ENCODE assay signal across 8 cellular contexts in the genomic region with DNA sequence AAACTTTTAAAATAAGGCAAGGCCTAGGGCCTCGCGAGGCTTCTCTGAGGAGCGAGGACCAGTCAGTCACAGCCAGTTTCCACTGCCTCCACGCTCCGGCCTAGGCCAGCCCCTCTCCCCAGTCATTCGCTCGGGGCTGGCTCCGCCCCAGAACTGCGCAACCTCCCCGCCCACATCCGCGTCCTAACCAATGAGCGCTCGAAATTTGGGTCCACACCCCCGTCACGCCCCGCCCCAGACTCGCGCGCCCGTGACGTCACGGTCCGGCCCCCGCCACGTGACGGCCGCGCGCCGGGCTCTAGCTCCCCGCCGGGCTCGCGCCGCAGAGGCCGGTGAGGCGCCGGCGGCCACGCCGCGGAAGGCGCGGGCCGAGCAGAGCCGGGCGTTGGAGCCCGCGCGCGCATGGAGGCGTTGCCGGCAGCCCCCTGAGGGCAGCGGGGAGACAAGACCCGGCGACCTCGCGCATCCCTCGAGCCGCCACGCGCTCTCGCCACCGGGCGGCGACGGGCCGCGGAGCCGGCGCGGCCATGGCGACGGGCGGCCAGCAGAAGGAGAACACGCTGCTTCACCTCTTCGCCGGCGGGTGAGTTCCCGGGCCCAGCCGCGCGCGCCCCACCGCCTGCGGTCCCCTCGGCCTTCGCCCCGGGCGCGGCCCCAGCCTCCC. TPM values are rescaled to one million over a fixed set of nuclear protein-coding genes. Genes with fewer than 3 reads are reported as not detected.
DNase-seq lines count a peak whose midpoint lies in the region; TF ChIP-seq lines count a peak whose summit lies in the region.

TSS of gene SLC25A33 (plus strand) at position 301 of the 664 bp plus-strand sequence. CDS start at position 528, 227 bp downstream.

- TF ChIP-seq POLR2A in Raji (IDR thresholded peaks at IDR 0.05; ENCODE audit: insufficient read depth, low read depth, low read length): peak; percentile 91

- peaks cover 45% of the 10 kb centered on the region for H3K79me2 ChIP-seq in Loucy (ENCODE audit: insufficient read depth, low read length)

- H3K9ac ChIP-seq in Loucy (ENCODE audit: low read depth, low read length, poor library complexity, severe bottlenecking): peak within 1 kb of the TSS; percentile 74

- H3K9me3 Mint-ChIP-seq in nephron progenitor cell: peaks cover 4% of the 10 kb centered on the region
- no peaks in the 10 kb centered on the region for H3K9me3 Mint-ChIP-seq in stimulated activated naive CD8-positive, alpha-beta T cell treated with anti-CD3 and anti-CD28 coated beads, Interleukin-15, Interleukin-2, amounts not matched to agents 100 ng/mL and 50 ng/mL, for 24 hours

- H3K36me3 Mint-ChIP-seq in nephron progenitor cell (ENCODE audit: low read depth): peaks cover 13% of the 10 kb centered on the region
- peaks cover 21% of the 10 kb centered on the region for H3K36me3 Mint-ChIP-seq in stimulated activated naive CD8-positive, alpha-beta T cell treated with anti-CD3 and anti-CD28 coated beads, Interleukin-15, Interleukin-2, amounts not matched to agents 100 ng/mL and 50 ng/mL, for 24 hours (ENCODE audit: low read depth)

- peak; percentile 96 for DNase-seq in ELR (ENCODE audit: low read depth)
- DNase-seq in H7: peak; percentile 99
- DNase-seq in activated effector memory CD4-positive, alpha-beta T cell treated with Interleukin-2 at 50 U/mL for 16 hours: peak; percentile 94
- peak; percentile 93 for DNase-seq in fibroblast of the conjunctiva (ENCODE audit: low read depth)
- DNase-seq in nephron progenitor cell: peak; percentile 99

- H3K27ac Mint-ChIP-seq in nephron progenitor cell: peak within 1 kb of the TSS; percentile 83
- H3K27ac Mint-ChIP-seq in stimulated activated naive CD8-positive, alpha-beta T cell treated with anti-CD3 and anti-CD28 coated beads, Interleukin-15, Interleukin-2, amounts not matched to agents 100 ng/mL and 50 ng/mL, for 24 hours: peak within 1 kb of the TSS; percentile 75

- peak within 1 kb of the TSS; percentile 46 for H2AFZ ChIP-seq in Loucy (ENCODE audit: low read length)

- H4K20me1 ChIP-seq in Loucy (ENCODE audit: insufficient read depth, low read length, poor library complexity, severe bottlenecking): peaks cover 33% of the 10 kb centered on the region

- H3K4me2 ChIP-seq in Loucy (ENCODE audit: low read depth, low read length, poor library complexity, severe bottlenecking): peak within 1 kb of the TSS; percentile 98

- H3K36me3 ChIP-seq in H7 (replicated peaks; ENCODE audit: control insufficient read depth, insufficient read depth, low read length): no peaks in the 10 kb centered on the region; the same call in 1 of the 2 replicates
- H3K36me3 ChIP-seq in Loucy (ENCODE audit: insufficient read depth, low read length): no peaks in the 10 kb centered on the region

- no peak for TF ChIP-seq CTCF in Loucy (conservative IDR thresholded peaks at IDR 0.05; ENCODE audit: low read length)
- TF ChIP-seq CTCF in nephron progenitor cell (IDR thresholded peaks at IDR 0.05): no peak

- H3K27me3 ChIP-seq in H7 (ENCODE audit: control insufficient read depth, insufficient read depth, low read length) (peaks cover 3% of the 10 kb centered on the region; the same call in 1 of the 2 replicates), Loucy (ENCODE audit: insufficient read depth, low read length, poor library complexity, severe bottlenecking) (no peaks in the 10 kb centered on the region)

- H3K4me3 Mint-ChIP-seq in nephron progenitor cell: peak within 1 kb of the TSS; percentile 91
- H3K4me3 Mint-ChIP-seq in stimulated activated naive CD8-positive, alpha-beta T cell treated with anti-CD3 and anti-CD28 coated beads, Interleukin-15, Interleukin-2, amounts not matched to agents 100 ng/mL and 50 ng/mL, for 24 hours: peak within 1 kb of the TSS; percentile 89

- peaks cover 26% of the 10 kb centered on the region for H3K4me1 Mint-ChIP-seq in nephron progenitor cell
- H3K4me1 Mint-ChIP-seq in stimulated activated naive CD8-positive, alpha-beta T cell treated with anti-CD3 and anti-CD28 coated beads, Interleukin-15, Interleukin-2, amounts not matched to agents 100 ng/mL and 50 ng/mL, for 24 hours (ENCODE audit: low read depth): peaks cover 41% of the 10 kb centered on the region

- H3F3A ChIP-seq in Loucy (ENCODE audit: low read depth): no peaks in the 10 kb centered on the region

- H3K9me2 ChIP-seq in Loucy (replicated peaks; ENCODE audit: low read depth, low read length): no peaks in the 10 kb centered on the region

- H3K9me3 ChIP-seq in Loucy (ENCODE audit: insufficient read depth, low read depth, low read length): no peaks in the 10 kb centered on the region

- peaks cover 46% of the 10 kb centered on the region for H3K4me1 ChIP-seq in Loucy (ENCODE audit: insufficient read depth, low read length, poor library complexity, severe bottlenecking)

- H3K4me3 ChIP-seq in H7 (ENCODE audit: insufficient read depth, low read depth, low read length) (peak within 1 kb of the TSS; percentile 79), Loucy (ENCODE audit: low read length, poor library complexity, severe bottlenecking) (peak within 1 kb of the TSS; percentile 91)

- no peaks in the 10 kb centered on the region for H3K27me3 Mint-ChIP-seq in nephron progenitor cell (ENCODE audit: low read depth, poor library complexity)
- no peaks in the 10 kb centered on the region for H3K27me3 Mint-ChIP-seq in stimulated activated naive CD8-positive, alpha-beta T cell treated with anti-CD3 and anti-CD28 coated beads, Interleukin-15, Interleukin-2, amounts not matched to agents 100 ng/mL and 50 ng/mL, for 24 hours

RNA-seq across cellular contexts. Expression of gene SLC25A33, which starts in this region (rescaled TPM):
- 17.4 and 23.2 TPM in 2 replicates for total RNA-seq in H7 (2014; rRNA removed; shearing (Covaris generic))

Comparison
In these comparisons a context has a peak if more than half of its experiments do, and no peak if none do; other contexts are left out.
1. Peak in every context shown above with its lines: DNase-seq and H3K4me3 ChIP-seq.